8 cellular contexts compared by ENCODE assay signal in genomic region chr13:60267498-60268202, GRCh38.
DNase-seq lines count a peak whose midpoint lies in the region; ATAC-seq, FAIRE-seq and TF ChIP-seq lines count a peak whose summit lies in the region.

No MANE protein-coding gene starts in this region.

- H3K27me3 Mint-ChIP-seq in H9 (ENCODE audit: low read depth): no peaks in the 10 kb centered on the region

- H3K36me3 Mint-ChIP-seq in H9 (ENCODE audit: insufficient read depth in 1 of 3, low read depth in 3 of 3): peaks cover 3 to 7% (median 4%) of the 10 kb centered on the region in 3 experiments; a peak in 5 of 7 replicates

- BruUV-seq in OCI-LY7 (replicated peaks; lab: Mats Ljungman, UMichigan): TSS peak; percentile 92

- no peak overlapping the region for H2BK12ac ChIP-seq in H9 (ENCODE audit: insufficient read length, low read depth, low read length)

- CTCF ChIA-PET in OCI-LY7 (lab: Charles Lee; ENCODE audit: unreplicated experiment): no interaction called here

- H2BK120ac ChIP-seq in H9 (ENCODE audit: low read depth, low read length, poor library complexity, severe bottlenecking): no peak overlapping the region

- no peak overlapping the region for H3T11ph ChIP-seq in H9 (ENCODE audit: low read length)

- H3K27me3 ChIP-seq in H9 (ENCODE audit: insufficient read depth, low read length) (no peaks in the 10 kb centered on the region), pancreas (no peaks in the 10 kb centered on the region)

- H4K91ac ChIP-seq in H9 (ENCODE audit: insufficient read length, low read depth, low read length): no peak overlapping the region

- H2BK15ac ChIP-seq in H9 (ENCODE audit: low read depth, low read length): no peak overlapping the region

- no peak overlapping the region for H2AK5ac ChIP-seq in H9 (ENCODE audit: insufficient read length, low read length)

- no peak overlapping the region for H3K56ac ChIP-seq in H9 (ENCODE audit: insufficient read length, low read depth, low read length)

- H3K4me3 Mint-ChIP-seq in H9: no peak overlapping the region

- H4K20me1 ChIP-seq in H9 (ENCODE audit: control insufficient read depth, insufficient read depth, insufficient read length): no peaks in the 10 kb centered on the region
- H4K20me1 ChIP-seq in OCI-LY7 (ENCODE audit: insufficient read depth, low read length): no peaks in the 10 kb centered on the region

- H3K36me3 ChIP-seq in OCI-LY7 (ENCODE audit: insufficient read depth, low read length) (no peaks in the 10 kb centered on the region), pancreas (no peaks in the 10 kb centered on the region)

- no peak; the same call in 2 of the 3 replicates for TF ChIP-seq CTCF in H9 (conservative IDR thresholded peaks at IDR 0.05)
- TF ChIP-seq CTCF in OCI-LY7 (conservative IDR thresholded peaks at IDR 0.05; ENCODE audit: low read length): no peak
- no peak for TF ChIP-seq CTCF in epithelial cell of proximal tubule (conservative IDR thresholded peaks at IDR 0.05; ENCODE audit: low read depth, low read length)
- no peak for TF ChIP-seq CTCF in pancreas (IDR thresholded peaks at IDR 0.05)

- no peak for FAIRE-seq in pancreas (lab: Jason Lieb, UNC)

- H3K4me3 ChIP-seq in GM08714 (ENCODE audit: low read length) (peak overlapping the region; percentile 76), OCI-LY7 (ENCODE audit: low read depth, low read length, poor library complexity, severe bottlenecking) (peak overlapping the region; percentile 73), epithelial cell of proximal tubule (ENCODE audit: low read depth, low read length) (peak overlapping the region; percentile 71), pancreas (peak overlapping the region; percentile 5 to 45 (median 33))

- POLR2A ChIA-PET in OCI-LY7 (lab: Charles Lee): no interaction called here

- DNase-seq in H9 (peak; percentile 80), OCI-LY7 (ENCODE audit: low spot score) (peak; percentile 68), epithelial cell of proximal tubule (ENCODE audit: low read depth) (no peak), pancreas (peak; percentile 33 to 66 (median 43)), NCI-H2081 (lab: John Stamatoyannopoulos, UW) (no peak), NCI-H1436 treated with DMSO at 0.1 percent for 48 hours (lab: John Stamatoyannopoulos, UW) (no peak), globus pallidus (ENCODE audit: low spot score) (no peak)

- H3K79me2 ChIP-seq in H9 (ENCODE audit: insufficient read depth, low read length): no peaks in the 10 kb centered on the region
- H3K79me2 ChIP-seq in OCI-LY7 (ENCODE audit: insufficient read depth, low read depth, low read length): no peaks in the 10 kb centered on the region

- no peak overlapping the region for H3K23ac ChIP-seq in H9 (ENCODE audit: insufficient read length, low read depth, low read length)

- H4K5ac ChIP-seq in H9 (ENCODE audit: insufficient read length, low read depth, low read length): no peak overlapping the region

- no peak overlapping the region for H2BK5ac ChIP-seq in H9 (ENCODE audit: insufficient read length, low read length)

- no CpG with 5 or more reads among the region's 24 CpGs for WGBS in H9 (ENCODE audit: extremely low coverage, insufficient read length, low lambda C conversion rate)
- WGBS in pancreas, 2 donors: 49 to 54% methylated on average over 24 of the region's 24 CpGs

- H3K4me2 ChIP-seq in H9 (ENCODE audit: insufficient read depth, insufficient read length, low read length): peak overlapping the region; percentile 80
- H3K4me2 ChIP-seq in OCI-LY7 (ENCODE audit: low read length): peak overlapping the region; percentile 66

- H3K4ac ChIP-seq in H9 (ENCODE audit: low read depth, low read length): no peak overlapping the region

- peaks cover 4 to 5% of the 10 kb centered on the region in 2 experiments; a peak in 2 of 5 replicates for H3K9me3 Mint-ChIP-seq in H9

- no peaks in the 10 kb centered on the region for H3K9me3 ChIP-seq in H9 (ENCODE audit: control insufficient read depth, low read depth, low read length)
- 0 out of 2 replicates have a peak, but pooled peaks cover 5% of the 10 kb centered on the region for H3K9me3 ChIP-seq in OCI-LY7 (ENCODE audit: low read length)
- no peaks in the 10 kb centered on the region for H3K9me3 ChIP-seq in pancreas

- no peak overlapping the region for H2BK20ac ChIP-seq in H9 (ENCODE audit: low read depth, low read length, poor library complexity, severe bottlenecking)

- no peaks in the 10 kb centered on the region for H3K79me1 ChIP-seq in H9 (ENCODE audit: insufficient read depth, low read depth, low read length, poor library complexity, severe bottlenecking)

- H3K18ac ChIP-seq in H9 (ENCODE audit: insufficient read length, low read depth, low read length): no peak overlapping the region

- ATAC-seq in pancreas: peak; percentile 82 to 93 (median 92)

- H2AFZ ChIP-seq in H9 (ENCODE audit: low read length) (no peak overlapping the region), OCI-LY7 (ENCODE audit: low read length) (peak overlapping the region; percentile 88)

- H3K9ac ChIP-seq in H9 (ENCODE audit: extremely low read depth, insufficient read length, low read length): peak overlapping the region; percentile 9

- H3K23me2 ChIP-seq in H9 (ENCODE audit: insufficient read length, low read depth, low read length, poor library complexity, severe bottlenecking): no peaks in the 10 kb centered on the region

- no peak overlapping the region for H3K27ac Mint-ChIP-seq in H9

- H3K4me1 ChIP-seq in H9 (ENCODE audit: insufficient read depth, low read length) (peaks cover 5% of the 10 kb centered on the region; the same call in 1 of the 2 replicates), OCI-LY7 (ENCODE audit: insufficient read depth, low read length, poor library complexity, severe bottlenecking) (no peaks in the 10 kb centered on the region), pancreas (peaks cover 0 to 4% (median 0%) of the 10 kb centered on the region in 3 donors)

- H3K9me2 ChIP-seq in OCI-LY7 (ENCODE audit: insufficient read depth, low read length): no peaks in the 10 kb centered on the region

- H3K4me1 Mint-ChIP-seq in H9: peaks cover 9 to 14% of the 10 kb centered on the region in 2 experiments

- no peak overlapping the region for H4K8ac ChIP-seq in H9 (replicated peaks; ENCODE audit: insufficient read length, low read depth, low read length)

- intact Hi-C loops in OCI-LY7 (cut with micrococcal nuclease; ENCODE audit: unreplicated experiment) (no loop called here), pancreas (cut with DNase I) (no loop called here)

- no peak overlapping the region for H3K14ac ChIP-seq in H9 (ENCODE audit: insufficient read depth, low read length)

- H3K27ac ChIP-seq in H9 (ENCODE audit: insufficient read length, low read depth, low read length): no peak overlapping the region
- H3K27ac ChIP-seq in OCI-LY7 (ENCODE audit: low read depth, low read length, poor library complexity, severe bottlenecking): no peak overlapping the region
- H3K27ac ChIP-seq in pancreas: peak overlapping the region; percentile 64 to 75 (median 64)

Comparison
In these comparisons a context has a peak if more than half of its experiments do, and no peak if none do; other contexts are left out.
1. DNase-seq: peak in H9 (single experiment), OCI-LY7 (single experiment) and pancreas (6 of 6); none in epithelial cell of proximal tubule (single experiment), NCI-H2081 (0 of 2), NCI-H1436 treated with DMSO at 0.1 percent for 48 hours (single experiment) and globus pallidus (single experiment).
2. H3K27ac ChIP-seq: peak in pancreas (4 of 4); none in H9 (single experiment) and OCI-LY7 (single experiment).
3. Peak in every context shown above with its lines, with median percentiles within 50 percentile points of each other: H3K4me3 ChIP-seq.